Comparison of ENCODE assay signal across 10 cellular contexts in the genomic region with DNA sequence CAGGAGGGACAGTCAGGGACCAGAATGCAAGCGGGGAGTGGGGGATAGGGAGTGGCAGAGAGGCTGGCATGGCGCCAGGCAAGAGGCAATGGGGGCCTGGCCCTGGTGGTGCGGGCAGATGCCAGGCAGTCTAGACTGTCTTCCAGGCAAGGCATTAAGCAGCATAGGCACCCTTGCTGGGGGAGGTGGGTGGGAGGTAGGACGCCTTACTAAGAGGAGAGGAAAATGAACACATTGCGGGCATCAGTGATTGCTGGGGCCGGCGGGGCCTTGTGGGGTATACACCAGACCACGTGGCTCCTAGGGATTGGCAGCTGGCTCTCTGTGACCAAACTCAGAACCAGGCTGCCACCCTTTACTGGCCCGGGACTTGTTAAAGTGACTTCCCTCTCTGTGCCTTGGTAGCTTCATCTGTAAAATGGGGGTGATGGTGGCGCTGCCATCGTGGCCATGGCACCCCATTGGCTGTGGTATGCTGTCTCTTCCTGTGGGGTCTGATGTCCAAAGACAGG. TPM values are rescaled to one million over a fixed set of nuclear protein-coding genes. Genes with fewer than 3 reads are reported as not detected.
DNase-seq lines count a peak whose midpoint lies in the region; ATAC-seq, FAIRE-seq and TF ChIP-seq lines count a peak whose summit lies in the region.
"Had no signal": no experiment of that assay in that cellular context is flagged by ENCODE, and none has a peak within 500 bp of the region (broad histone marks: within the 10 kb centered on the region; RNA-seq: fewer than 3 reads in every experiment).

No MANE protein-coding gene starts in this region.

- H3K4me1 ChIP-seq in CD8-positive, alpha-beta T cell (ENCODE audit: insufficient read depth, low read length) = peaks cover 56% of the 10 kb centered on the region
- peaks cover 36 to 49% (median 40%) of the 10 kb centered on the region in 3 donors for H3K4me1 ChIP-seq in pancreas
- peaks cover 47% of the 10 kb centered on the region for H3K4me1 ChIP-seq in PC-9 (replicated peaks; ENCODE audit: insufficient read depth)

- CTCF ChIA-PET in CD8-positive, alpha-beta T cell (lab: Charles Lee) = interaction anchor here (1.5 kb wide), 1 partner anchor 47 kb away, joined by 10 read pairs; a partner anchor contains a TSS
- CTCF ChIA-PET in PC-9 (lab: Charles Lee) = no interaction called here

- intact Hi-C loops in CD8-positive, alpha-beta T cell (cut with DNase I, micrococcal nuclease) = no loop called here
- intact Hi-C loops in dorsolateral prefrontal cortex (cut with DNase I) = no loop called here
- intact Hi-C loops in pancreas (cut with DNase I) = no loop called here
- intact Hi-C loops in PC-9 (cut with micrococcal nuclease; ENCODE audit: unreplicated experiment) = no loop called here

- no peak for ATAC-seq in CD8-positive, alpha-beta T cell
- no peak for ATAC-seq in pancreas
- ATAC-seq: PC-3 had no signal

- H4K20me1 ChIP-seq in PC-9 (ENCODE audit: insufficient read depth) = peaks cover 20% of the 10 kb centered on the region

- H3K9me3 Mint-ChIP-seq in CD8-positive, alpha-beta T cell = no peaks in the 10 kb centered on the region
- H3K9me3 Mint-ChIP-seq in IgD-negative memory B cell = no peaks in the 10 kb centered on the region

- peaks cover 33% of the 10 kb centered on the region for H3K36me3 Mint-ChIP-seq in CD8-positive, alpha-beta T cell
- H3K36me3 Mint-ChIP-seq in IgD-negative memory B cell = no peaks in the 10 kb centered on the region

- peaks cover 41% of the 10 kb centered on the region for H3K79me2 ChIP-seq in PC-9 (ENCODE audit: low read depth)

- H3K9me3 ChIP-seq in CD8-positive, alpha-beta T cell (ENCODE audit: low read length) = no peaks in the 10 kb centered on the region
- H3K9me3 ChIP-seq in pancreas (no peaks in the 10 kb centered on the region), PC-9 (ENCODE audit: insufficient read depth, low read depth) (no peaks in the 10 kb centered on the region)

- no peak overlapping the region for H3K4me3 ChIP-seq in CD8-positive, alpha-beta T cell (ENCODE audit: low read depth, low read length)
- no peak overlapping the region for H3K4me3 ChIP-seq in dorsolateral prefrontal cortex
- H3K4me3 ChIP-seq in pancreas = no peak overlapping the region
- H3K4me3 ChIP-seq in PC-9 = no peak overlapping the region

- no peak for FAIRE-seq in pancreas (lab: Jason Lieb, UNC)

- WGBS in pancreas, 2 donors = 56 to 63% methylated on average over 11 of the region's 11 CpGs

- BruUV-seq in PC-9 (replicated peaks; lab: Mats Ljungman, UMichigan) = no TSS peak

- H3K4me3 Mint-ChIP-seq in CD8-positive, alpha-beta T cell = peak overlapping the region; percentile 11
- H3K4me3 Mint-ChIP-seq in IgD-negative memory B cell = peak overlapping the region in 3 of 4 donors; percentile 26 to 84 (median 81)

- peaks cover 70% of the 10 kb centered on the region for H3K4me1 Mint-ChIP-seq in CD8-positive, alpha-beta T cell (ENCODE audit: low read depth)
- H3K4me1 Mint-ChIP-seq in IgD-negative memory B cell = peaks cover 20 to 54% (median 48%) of the 10 kb centered on the region in 3 donors

- no peaks in the 10 kb centered on the region for H3K27me3 Mint-ChIP-seq in CD8-positive, alpha-beta T cell (ENCODE audit: low read depth)
- H3K27me3 Mint-ChIP-seq in IgD-negative memory B cell = peaks cover 1% of the 10 kb centered on the region

- peaks cover 41% of the 10 kb centered on the region for H3F3A ChIP-seq in PC-9 (ENCODE audit: insufficient read depth, low read depth)

- H3K27me3 ChIP-seq in CD8-positive, alpha-beta T cell (ENCODE audit: insufficient read depth, low read length) = no peaks in the 10 kb centered on the region
- H3K27me3 ChIP-seq in dorsolateral prefrontal cortex = no peaks in the 10 kb centered on the region
- no peaks in the 10 kb centered on the region for H3K27me3 ChIP-seq in pancreas
- no peaks in the 10 kb centered on the region for H3K27me3 ChIP-seq in PC-9 (ENCODE audit: insufficient read depth, low read depth)

- POLR2A ChIA-PET in CD8-positive, alpha-beta T cell (lab: Charles Lee) = no interaction called here
- POLR2A ChIA-PET in PC-9 (lab: Charles Lee; ENCODE audit: unreplicated experiment) = no interaction called here

- no peak overlapping the region for H3K27ac ChIP-seq in CD8-positive, alpha-beta T cell (ENCODE audit: low read depth, low read length)
- H3K27ac ChIP-seq in dorsolateral prefrontal cortex (peak overlapping the region in 54 of 59 donors; percentile 3 to 96 (median 90)), pancreas (peak overlapping the region in 3 of 4 donors; percentile 55 to 78 (median 78)), PC-9 (no peak overlapping the region)

- TF ChIP-seq CTCF in CD8-positive, alpha-beta T cell (IDR thresholded peaks at IDR 0.05) = no peak
- TF ChIP-seq CTCF in dorsolateral prefrontal cortex (IDR thresholded peaks at IDR 0.05 in 54 of 56, conservative IDR thresholded peaks at IDR 0.05 in 2 of 56; ENCODE audit: low read depth in 1 of 56, partially characterized antibody in 56 of 56) = no peak
- TF ChIP-seq CTCF in pancreas (IDR thresholded peaks at IDR 0.05) = no peak
- no peak for TF ChIP-seq CTCF in PC-9 (conservative IDR thresholded peaks at IDR 0.05)

- DNase-seq in CD8-positive, alpha-beta T cell = no peak
- DNase-seq in dorsolateral prefrontal cortex = no peak
- peak in 2 of 6 donors; percentile 56 to 85 for DNase-seq in pancreas
- no peak for DNase-seq in GDM1 (lab: John Stamatoyannopoulos, UW)
- DNase-seq in PC-9 = no peak
- DNase-seq in HuH-7.5 (ENCODE audit: low spot score) = no peak
- DNase-seq: NCI-H2029; PC-3; stimulated activated CD4-positive, alpha-beta T cell treated with anti-CD3 and anti-CD28 coated beads, Interleukin-2, amount 100 ng/mL, for 24 hours had no signal

- peak overlapping the region; percentile 92 for H3K27ac Mint-ChIP-seq in CD8-positive, alpha-beta T cell
- H3K27ac Mint-ChIP-seq in IgD-negative memory B cell = peak overlapping the region; percentile 53 to 68 (median 59)

- no peak overlapping the region for H2AFZ ChIP-seq in PC-9

- peaks cover 13% of the 10 kb centered on the region for H3K36me3 ChIP-seq in CD8-positive, alpha-beta T cell (ENCODE audit: insufficient read depth, low read length)
- H3K36me3 ChIP-seq in pancreas = peaks cover 0 to 8% (median 0%) of the 10 kb centered on the region in 3 donors
- peaks cover 6% of the 10 kb centered on the region; the same call in 1 of the 2 replicates for H3K36me3 ChIP-seq in PC-9 (ENCODE audit: low read depth)

- no peak overlapping the region for H3K4me2 ChIP-seq in PC-9

- no peaks in the 10 kb centered on the region for H3K9me2 ChIP-seq in PC-9 (ENCODE audit: insufficient read depth)

RNA-seq across cellular contexts. Expression of a gene that starts 46.0 kb away (rescaled TPM):
- 100 to 1,000 TPM; 309 to 337 TPM for total RNA-seq in CD8-positive, alpha-beta T cell
- 109 TPM for polyA plus RNA-seq in IgD-negative memory B cell
- total RNA-seq in dorsolateral prefrontal cortex = 100 to 1,000 TPM in 115 of 120 experiments, 10 to 100 TPM in 5; 88.3 to 281 (median 146) TPM
- total RNA-seq in pancreas = 10 to 100 TPM; 52.5 to 94.8 (median 87.9) TPM
- 100 to 1,000 TPM in 1 of 2 donors, 10 to 100 TPM in 1; 88.6 to 115 TPM for polyA plus RNA-seq in pancreas
- 169 and 188 TPM in 2 replicates for total RNA-seq in PC-9 (2021)

Comparison
In these comparisons a context has a peak if more than half of its experiments do, and no peak if none do; other contexts are left out.
1. H3K27ac ChIP-seq: peak in dorsolateral prefrontal cortex (54 of 59) and pancreas (3 of 4); none in CD8-positive, alpha-beta T cell (single experiment) and PC-9 (single experiment).